Comparison of ENCODE assay signal across 8 cellular contexts in the genomic region with DNA sequence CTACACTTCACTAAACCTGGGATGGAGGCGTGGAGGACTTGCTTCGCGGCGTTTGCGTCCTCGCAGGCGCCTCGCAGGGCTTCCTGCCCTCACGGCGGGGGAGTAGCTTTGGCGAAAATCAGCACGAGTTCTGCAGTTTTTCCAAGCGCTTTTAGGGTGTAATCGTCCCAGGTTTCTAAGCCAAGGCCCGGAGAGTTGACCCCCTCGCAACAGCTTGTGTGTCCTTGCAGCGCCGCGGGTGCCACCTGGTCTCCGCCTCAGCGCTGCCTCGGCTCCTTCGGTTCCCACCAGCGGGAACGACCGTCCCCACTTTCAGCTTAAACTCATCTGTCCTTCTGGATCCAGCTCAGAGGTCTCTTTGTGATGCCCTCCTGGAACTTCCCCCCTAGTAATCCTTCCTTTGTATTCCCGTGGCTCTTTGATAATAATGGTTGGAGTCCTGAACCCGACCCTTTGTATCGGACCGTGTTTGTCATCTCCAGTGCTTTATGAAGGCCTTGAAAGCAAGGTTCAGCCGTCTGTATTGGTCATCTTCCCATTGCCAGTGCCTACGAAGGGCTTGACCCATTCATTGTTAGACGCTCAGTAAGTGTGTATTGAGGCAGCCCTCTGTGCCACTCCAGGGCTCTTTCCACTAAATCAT. TPM values are rescaled to one million over a fixed set of nuclear protein-coding genes. Genes with fewer than 3 reads are reported as not detected.
DNase-seq lines count a peak whose midpoint lies in the region; ATAC-seq lines count a peak whose summit lies in the region.

No MANE protein-coding gene starts in this region.

- 1 to 3% (median 3%) methylated on average over 33 of the region's 33 CpGs for WGBS in adipose tissue, 3 donors
- 3% methylated on average over 33 of the region's 33 CpGs for WGBS in right cardiac atrium

- intact Hi-C loops in right cardiac atrium (cut with DNase I) = no loop called here

- H3K4me1 ChIP-seq in right cardiac atrium (ENCODE audit: control insufficient read depth, insufficient read depth, low read length) (peaks cover 5% of the 10 kb centered on the region), skeletal muscle satellite cell (ENCODE audit: control insufficient read depth, insufficient read depth, low read length) (peaks cover 13% of the 10 kb centered on the region)

- H3K4me3 ChIP-seq in right cardiac atrium (ENCODE audit: low read length) = peak overlapping the region; percentile 98
- H3K4me3 ChIP-seq in skeletal muscle satellite cell (ENCODE audit: low read length) = peak overlapping the region; percentile 91

- H3K27me3 ChIP-seq in right cardiac atrium (ENCODE audit: control insufficient read depth, insufficient read depth) (no peaks in the 10 kb centered on the region), skeletal muscle satellite cell (ENCODE audit: control insufficient read depth, insufficient read depth, low read length) (no peaks in the 10 kb centered on the region)

- DNase-seq in Daoy (ENCODE audit: low read depth) = peak; percentile 24
- peak; percentile 30 for DNase-seq in NCI-H1105 (lab: John Stamatoyannopoulos, UW)
- DNase-seq in right cardiac atrium = peak in 2 of 3 donors; percentile 70 to 72
- DNase-seq in activated CD8-positive, alpha-beta memory T cell treated with anti-CD3 and anti-CD28 coated beads, Interleukin-2, amount 50 U/mL, for 48 hours = no peak
- no peak for DNase-seq in stimulated activated naive CD4-positive, alpha-beta T cell treated with Interleukin-2 at 50 U/mL for 16 hours (lab: John Stamatoyannopoulos, UW)

- H3K27ac ChIP-seq in adipose tissue (ENCODE audit: low read depth, low read length) = peak overlapping the region; percentile 36
- peak overlapping the region; percentile 98 for H3K27ac ChIP-seq in right cardiac atrium (ENCODE audit: low read length)

- H3K9me3 ChIP-seq in right cardiac atrium (ENCODE audit: control insufficient read depth, low read length) = no peaks in the 10 kb centered on the region
- H3K9me3 ChIP-seq in skeletal muscle satellite cell (replicated peaks; ENCODE audit: low read length) = no peaks in the 10 kb centered on the region

- peak overlapping the region; percentile 80 for H3K4me2 ChIP-seq in skeletal muscle satellite cell (ENCODE audit: low read length)

- H3K9ac ChIP-seq in skeletal muscle satellite cell (ENCODE audit: low read depth, low read length) = peak overlapping the region; percentile 97

- H3K36me3 ChIP-seq in skeletal muscle satellite cell (ENCODE audit: insufficient read depth, low read length) = peaks cover 19% of the 10 kb centered on the region

- ATAC-seq in GM21576 (IDR thresholded peaks at IDR 0.05; ENCODE audit: unreplicated experiment) = peak; percentile 33
- ATAC-seq in right cardiac atrium = peak; percentile 66 to 69

RNA-seq across cellular contexts. Expression of a gene that starts 0.8 kb away (rescaled TPM):
- 122 and 126 TPM in 2 replicates for total RNA-seq in Daoy (2014; rRNA removed; shearing (Covaris generic))
- polyA plus RNA-seq in adipose tissue (10 to 100 TPM; 34.8 to 98.0 (median 68.4) TPM), right cardiac atrium (51.8 TPM)
- 10 to 100 TPM; 69.2 to 72.0 (median 71.4) TPM for total RNA-seq in right cardiac atrium
- 61.8 and 63.1 TPM in 2 replicates for total RNA-seq in skeletal muscle satellite cell (2012; rRNA removed)

RNA-seq across cellular contexts. Expression of a gene that starts 16.5 kb away (rescaled TPM):
- not detected in 2 replicates for total RNA-seq in Daoy (2014; rRNA removed; shearing (Covaris generic))
- polyA plus RNA-seq in adipose tissue = 10 to 100 TPM in 1 of 3 donors, under 1 TPM in 2; 0.77 to 15.9 (median 0.98) TPM
- total RNA-seq in right cardiac atrium = 1 to 10 TPM in 1 of 4 donors, under 1 TPM in 3; 0.45 to 1.4 (median 0.58) TPM
- 1.5 TPM for polyA plus RNA-seq in right cardiac atrium
- under 0.01 and 0.25 TPM in 2 replicates for total RNA-seq in skeletal muscle satellite cell (2012; rRNA removed)

RNA-seq across cellular contexts. Expression of a gene that starts 55.1 kb away (rescaled TPM):
- not detected in 2 replicates for total RNA-seq in Daoy (2014; rRNA removed; shearing (Covaris generic))
- polyA plus RNA-seq in adipose tissue (under 1 TPM; 0.03 to 0.79 (median 0.22) TPM), right cardiac atrium (0.16 TPM)
- total RNA-seq in right cardiac atrium = not detected
- not detected in 2 replicates for total RNA-seq in skeletal muscle satellite cell (2012; rRNA removed)

Comparison
In these comparisons a context has a peak if more than half of its experiments do, and no peak if none do; other contexts are left out.
1. DNase-seq: peak in Daoy (single experiment), NCI-H1105 (single experiment) and right cardiac atrium (2 of 3); none in activated CD8-positive, alpha-beta memory T cell treated with anti-CD3 and anti-CD28 coated beads, Interleukin-2, amount 50 U/mL, for 48 hours (single experiment) and stimulated activated naive CD4-positive, alpha-beta T cell treated with Interleukin-2 at 50 U/mL for 16 hours (single experiment).